ENCODE assay signal across 20 cellular contexts in the genomic region with DNA sequence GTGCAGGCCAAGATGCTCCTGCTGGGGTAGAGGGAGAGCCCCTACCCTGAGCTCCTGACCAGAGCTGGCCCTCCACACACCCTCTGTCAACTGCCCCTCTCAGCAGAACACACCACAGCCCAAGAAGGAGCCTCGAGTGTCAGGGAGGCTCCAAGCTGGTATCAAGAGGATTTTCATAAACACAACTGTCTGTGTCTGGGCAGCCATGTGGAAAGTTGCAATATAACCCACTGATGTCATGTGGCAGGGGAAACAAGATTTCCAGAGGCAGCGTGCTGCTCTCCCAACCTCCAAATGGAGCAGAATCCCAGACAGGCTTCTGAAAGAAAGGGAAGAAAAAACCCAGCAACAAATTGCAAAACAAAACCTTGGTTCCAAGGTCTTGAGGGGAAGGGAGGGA.
DNase-seq lines count a peak whose midpoint lies in the region; ATAC-seq and TF ChIP-seq lines count a peak whose summit lies in the region.
"Had no signal": no experiment of that assay in that cellular context is flagged by ENCODE, and none has a peak within 500 bp of the region (broad histone marks: within the 10 kb centered on the region; RNA-seq: fewer than 3 reads in every experiment).

No MANE protein-coding gene starts in this region.

- H3K27me3 Mint-ChIP-seq in nephron progenitor cell (ENCODE audit: low read depth, poor library complexity) (peaks cover 5% of the 10 kb centered on the region), mesothelial cell of epicardium (ENCODE audit: low read depth) (peaks cover 4% of the 10 kb centered on the region)

- peak; percentile 5 to 64 for DNase-seq in NCI-H524 (lab: John Stamatoyannopoulos, UW)
- DNase-seq in NCI-H524 treated with DMSO at 0.1 percent for 48 hours (lab: John Stamatoyannopoulos, UW), result no peak
- DNase-seq in NCI-H82 (lab: John Stamatoyannopoulos, UW), result peak; percentile 24
- no peak for DNase-seq in nephron progenitor cell
- DNase-seq in stimulated activated CD4-positive, alpha-beta T cell treated with anti-CD3 and anti-CD28 coated beads, Interleukin-2, amount 100 ng/mL, for 48 hours, result no peak
- DNase-seq in mesothelial cell of epicardium (ENCODE audit: low spot score in 2 of 2, unreplicated experiment in 2 of 2), result no peak
- no peak for DNase-seq in mucosa of gallbladder (ENCODE audit: low spot score)
- DNase-seq: 8988T; CD4-positive, alpha-beta T cell; DMS153; EL; MM.1S; NCI-H1092 treated with DMSO at 0.1 percent for 48 hours; NCI-H146; NCI-H2029 treated with DMSO at 0.1 percent for 48 hours; NCI-H2227 treated with DMSO at 0.1 percent for 48 hours; NCI-H510A treated with DMSO at 0.1 percent for 48 hours; Right ventricle myocardium superior had no signal

- H3K27ac Mint-ChIP-seq in nephron progenitor cell (peak overlapping the region; percentile 80), mesothelial cell of epicardium (no peak overlapping the region)
- H3K27ac Mint-ChIP-seq: CD4-positive, alpha-beta T cell had no signal

- TF ChIP-seq CTCF in nephron progenitor cell (IDR thresholded peaks at IDR 0.05) (no peak), mesothelial cell of epicardium (IDR thresholded peaks at IDR 0.05; ENCODE audit: unreplicated experiment) (no peak)

- H3K4me1 Mint-ChIP-seq in nephron progenitor cell (peaks cover 65% of the 10 kb centered on the region), mesothelial cell of epicardium (peaks cover 10% of the 10 kb centered on the region)

- H3K4me3 Mint-ChIP-seq in nephron progenitor cell, result no peak overlapping the region
- no peak overlapping the region for H3K4me3 Mint-ChIP-seq in mesothelial cell of epicardium
- H3K4me3 Mint-ChIP-seq: CD4-positive, alpha-beta T cell had no signal

- no peak for ATAC-seq in GM19023 (IDR thresholded peaks at IDR 0.05; ENCODE audit: unreplicated experiment)
- ATAC-seq: GM12878 had no signal

- no peaks in the 10 kb centered on the region for H3K36me3 Mint-ChIP-seq in nephron progenitor cell (ENCODE audit: low read depth)
- H3K36me3 Mint-ChIP-seq in mesothelial cell of epicardium, result no peaks in the 10 kb centered on the region

- H3K9me3 Mint-ChIP-seq in nephron progenitor cell (no peaks in the 10 kb centered on the region), mesothelial cell of epicardium (no peaks in the 10 kb centered on the region)
- H3K9me3 Mint-ChIP-seq: CD4-positive, alpha-beta T cell had no signal

Comparison
In these comparisons a context has a peak if more than half of its experiments do, and no peak if none do; other contexts are left out.
1. DNase-seq: peak in NCI-H524 (2 of 2) and NCI-H82 (single experiment); none in NCI-H524 treated with DMSO at 0.1 percent for 48 hours (single experiment), nephron progenitor cell (single experiment), stimulated activated CD4-positive, alpha-beta T cell treated with anti-CD3 and anti-CD28 coated beads, Interleukin-2, amount 100 ng/mL, for 48 hours (0 of 2), mesothelial cell of epicardium (0 of 2) and mucosa of gallbladder (single experiment).